Comparison of ENCODE assay signal across 8 cellular contexts in the genomic region with DNA sequence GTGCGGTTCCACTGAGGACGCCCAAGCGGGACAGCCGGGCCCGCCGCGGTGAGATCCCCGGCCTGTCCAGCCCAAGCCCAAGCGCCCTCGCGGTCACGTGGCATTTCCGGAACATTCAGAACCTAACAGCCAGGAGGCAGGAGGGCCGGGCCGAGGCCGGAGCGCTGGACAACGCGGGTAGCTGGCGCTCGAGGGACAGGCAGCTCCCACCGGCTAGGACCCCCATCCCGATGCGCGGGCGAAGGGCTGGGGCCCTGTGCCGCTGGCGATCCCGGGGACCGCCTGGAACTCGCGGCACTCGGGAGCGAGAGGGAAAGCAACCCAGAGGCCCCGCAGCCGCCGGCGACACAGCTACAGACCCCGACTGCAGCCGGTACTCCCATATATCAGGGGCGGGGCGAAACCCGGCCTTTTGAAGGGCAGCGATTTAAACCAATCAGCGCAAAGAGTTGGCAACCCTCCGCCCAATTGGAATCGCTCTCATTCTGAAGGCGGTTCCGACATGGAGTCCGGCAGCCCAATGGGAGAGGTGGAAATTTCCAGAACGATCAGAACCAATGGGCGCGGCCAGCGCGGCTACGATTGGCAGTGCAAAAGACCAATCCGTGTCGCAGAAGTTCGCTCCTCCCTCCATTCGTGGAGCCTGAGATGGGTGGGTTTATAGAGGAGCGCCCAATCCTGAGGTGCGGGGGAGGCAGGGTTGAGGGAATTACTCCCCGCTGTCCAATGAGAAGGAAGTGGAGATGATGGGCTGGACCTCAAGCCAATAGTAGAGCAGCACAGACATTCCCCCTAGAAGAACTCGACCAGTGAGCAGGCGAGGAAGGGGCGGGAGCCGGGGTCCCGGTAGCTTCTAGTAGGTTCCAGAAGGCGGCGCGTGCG. TPM values are rescaled to one million over a fixed set of nuclear protein-coding genes. Genes with fewer than 3 reads are reported as not detected.
DNase-seq lines count a peak whose midpoint lies in the region; ATAC-seq and TF ChIP-seq lines count a peak whose summit lies in the region.

TSS of gene STIP1 (plus strand) at position 849 of the 882 bp plus-strand sequence. CDS start 91 bp downstream, outside the sequence.

- in situ Hi-C loops in transverse colon (cut with MboI; ENCODE audit: low pct_ligation_motif_present in 1 of 4, low pct_unique_long_range_greater_than_20kb in 1 of 4, low sequenced_read_pairs in 3 of 4): no loop called here

- H3K9me3 ChIP-seq in cardiac muscle cell (ENCODE audit: low read depth): no peaks in the 10 kb centered on the region
- H3K9me3 ChIP-seq in trophoblast cell (ENCODE audit: insufficient read depth, low read depth, low read length): no peaks in the 10 kb centered on the region
- no peaks in the 10 kb centered on the region for H3K9me3 ChIP-seq in transverse colon

- peak within 1 kb of the TSS; percentile 82 for H3K4ac ChIP-seq in trophoblast cell (ENCODE audit: low read depth, low read length)

- DNase-seq in NCI-H1417 treated with DMSO at 0.1 percent for 48 hours (lab: John Stamatoyannopoulos, UW) (peak; percentile 100), SW480 (ENCODE audit: low spot score) (peak; percentile 100), cardiac muscle cell (ENCODE audit: low read depth in 1 of 2, low spot score in 1 of 2) (peak; percentile 100), trophoblast cell (peak; percentile 100), transverse colon (peak; percentile 99)
- peak; percentile 99 for DNase-seq in activated naive CD8-positive, alpha-beta T cell treated with anti-CD3 and anti-CD28 coated beads, Interleukin-2, amount 50 U/mL, for 24 hours

- H3K79me2 ChIP-seq in trophoblast cell (ENCODE audit: control insufficient read depth, insufficient read depth, low read length, poor library complexity): peaks cover 20% of the 10 kb centered on the region

- H4K91ac ChIP-seq in trophoblast cell (ENCODE audit: low read depth, low read length): peak within 1 kb of the TSS; percentile 84

- peak within 1 kb of the TSS; percentile 90 for H2AK5ac ChIP-seq in trophoblast cell (ENCODE audit: low read length)

- H3K4me1 ChIP-seq in cardiac muscle cell (ENCODE audit: low read depth) (peaks cover 22% of the 10 kb centered on the region), trophoblast cell (ENCODE audit: control insufficient read depth in 1 of 2, insufficient read depth in 2 of 2, low read length in 2 of 2) (peaks cover 0 to 5% of the 10 kb centered on the region in 2 experiments), transverse colon (peaks cover 29 to 40% (median 33%) of the 10 kb centered on the region in 4 donors)

- peaks cover 59% of the 10 kb centered on the region for H3K4me1 Mint-ChIP-seq in activated naive CD8-positive, alpha-beta T cell treated with anti-CD3 and anti-CD28 coated beads, Interleukin-2, amount 50 U/mL, for 24 hours

- H4K8ac ChIP-seq in trophoblast cell (ENCODE audit: low read depth, low read length): peak within 1 kb of the TSS; percentile 92

- peak within 1 kb of the TSS; percentile 77 for H2BK5ac ChIP-seq in trophoblast cell (ENCODE audit: low read depth, low read length, poor library complexity)

- no peaks in the 10 kb centered on the region for H3K9me3 Mint-ChIP-seq in activated naive CD8-positive, alpha-beta T cell treated with anti-CD3 and anti-CD28 coated beads, Interleukin-2, amount 50 U/mL, for 24 hours

- peak within 1 kb of the TSS; percentile 94 for H3K4me3 Mint-ChIP-seq in activated naive CD8-positive, alpha-beta T cell treated with anti-CD3 and anti-CD28 coated beads, Interleukin-2, amount 50 U/mL, for 24 hours

- peak within 1 kb of the TSS; percentile 97 for H3K18ac ChIP-seq in trophoblast cell (ENCODE audit: low read length)

- TF ChIP-seq CTCF in GM12874 (IDR thresholded peaks at IDR 0.05; ENCODE audit: insufficient read depth, low read depth, low read length): peak; percentile 48
- peak; percentile 48 for TF ChIP-seq CTCF in cardiac muscle cell (IDR thresholded peaks at IDR 0.05; ENCODE audit: low read depth, low read length)
- peak; percentile 41 to 89 (median 55) for TF ChIP-seq CTCF in transverse colon (IDR thresholded peaks at IDR 0.05)

- no peaks in the 10 kb centered on the region for H3K27me3 ChIP-seq in cardiac muscle cell
- H3K27me3 ChIP-seq in trophoblast cell (ENCODE audit: insufficient read depth, low read length): no peaks in the 10 kb centered on the region
- H3K27me3 ChIP-seq in transverse colon: no peaks in the 10 kb centered on the region

- H3K9ac ChIP-seq in trophoblast cell (ENCODE audit: low read length): peak within 1 kb of the TSS; percentile 86

- H3K36me3 ChIP-seq in cardiac muscle cell (no peaks in the 10 kb centered on the region), trophoblast cell (ENCODE audit: control insufficient read depth in 1 of 2, insufficient read depth in 2 of 2, low read length in 2 of 2) (peaks cover 3 to 5% of the 10 kb centered on the region in 2 experiments), transverse colon (no peaks in the 10 kb centered on the region)

- peak; percentile 27 for TF ChIP-seq EP300 in transverse colon (IDR thresholded peaks at IDR 0.05; ENCODE audit: low read depth)

- H2BK120ac ChIP-seq in trophoblast cell (ENCODE audit: insufficient read depth, low read length, poor library complexity): peak within 1 kb of the TSS; percentile 72

- intact Hi-C loops in transverse colon (cut with DNase I; ENCODE audit: low total_unique reads): no loop called here

- peak within 1 kb of the TSS; percentile 98 for H3K27ac Mint-ChIP-seq in activated naive CD8-positive, alpha-beta T cell treated with anti-CD3 and anti-CD28 coated beads, Interleukin-2, amount 50 U/mL, for 24 hours

- peak; percentile 88 for ATAC-seq in HG02763 (IDR thresholded peaks at IDR 0.05; ENCODE audit: unreplicated experiment)
- peak; percentile 93 for ATAC-seq in activated naive CD8-positive, alpha-beta T cell treated with anti-CD3 and anti-CD28 coated beads, Interleukin-2, amount 50 U/mL, for 24 hours

- no peak within 1 kb of the TSS for H3K23ac ChIP-seq in trophoblast cell (ENCODE audit: low read length)

- H3K27me3 Mint-ChIP-seq in activated naive CD8-positive, alpha-beta T cell treated with anti-CD3 and anti-CD28 coated beads, Interleukin-2, amount 50 U/mL, for 24 hours: peaks cover 6% of the 10 kb centered on the region

- peaks cover 10% of the 10 kb centered on the region for H3K79me1 ChIP-seq in trophoblast cell (ENCODE audit: low read length)

- H4K12ac ChIP-seq in trophoblast cell (ENCODE audit: low read depth, low read length): peak within 1 kb of the TSS; percentile 79

- peak within 1 kb of the TSS; percentile 80 for H2AFZ ChIP-seq in trophoblast cell (ENCODE audit: insufficient read depth, low read length, poor library complexity)

- H3K4me3 ChIP-seq in cardiac muscle cell (peak within 1 kb of the TSS; percentile 45), trophoblast cell (ENCODE audit: low read depth, low read length) (peak within 1 kb of the TSS; percentile 79), transverse colon (peak within 1 kb of the TSS; percentile 55 to 97 (median 62))

- TF ChIP-seq POLR2A in transverse colon (IDR thresholded peaks at IDR 0.05): peak; percentile 98

- peaks cover 24% of the 10 kb centered on the region for H3K36me3 Mint-ChIP-seq in activated naive CD8-positive, alpha-beta T cell treated with anti-CD3 and anti-CD28 coated beads, Interleukin-2, amount 50 U/mL, for 24 hours (ENCODE audit: low read depth)

- H3K14ac ChIP-seq in trophoblast cell (ENCODE audit: low read length): peak within 1 kb of the TSS; percentile 92

- H3K27ac ChIP-seq in cardiac muscle cell: peak within 1 kb of the TSS; percentile 93
- H3K27ac ChIP-seq in trophoblast cell (ENCODE audit: low read depth, low read length): peak within 1 kb of the TSS; percentile 89
- peak within 1 kb of the TSS; percentile 93 to 99 (median 95) for H3K27ac ChIP-seq in transverse colon

- H3K4me2 ChIP-seq in trophoblast cell (ENCODE audit: low read length): peak within 1 kb of the TSS; percentile 69

- H2BK12ac ChIP-seq in trophoblast cell (ENCODE audit: low read length): no peak within 1 kb of the TSS

- WGBS in trophoblast cell (ENCODE audit: extremely low coverage, insufficient coverage, insufficient read length): no CpG with 5 or more reads among the region's 72 CpGs
- 0% methylated on average over 53 of the region's 72 CpGs; no CpG with 5 or more reads in 1 of the 2 donors for WGBS in transverse colon (ENCODE audit: low coverage in 1 of 2), 2 donors

RNA-seq across cellular contexts. Expression of gene STIP1, which starts in this region (rescaled TPM):
- total RNA-seq in cardiac muscle cell (231 and 244 TPM in 2 replicates), transverse colon (100 to 1,000 TPM in 1 of 4 donors, 10 to 100 TPM in 3; 45.3 to 181 (median 65.9) TPM)
- polyA plus RNA-seq in cardiac muscle cell: 229 and 240 TPM in 2 replicates
- polyA plus RNA-seq in trophoblast cell (2013): 192 TPM in 2 replicates

Comparison
In these comparisons a context has a peak if more than half of its experiments do, and no peak if none do; other contexts are left out.
1. Peak in every context shown above with its lines: DNase-seq, ATAC-seq, H3K4me3 ChIP-seq and H3K27ac ChIP-seq.